ENCODE assay signal across 21 cellular contexts in the genomic region with DNA sequence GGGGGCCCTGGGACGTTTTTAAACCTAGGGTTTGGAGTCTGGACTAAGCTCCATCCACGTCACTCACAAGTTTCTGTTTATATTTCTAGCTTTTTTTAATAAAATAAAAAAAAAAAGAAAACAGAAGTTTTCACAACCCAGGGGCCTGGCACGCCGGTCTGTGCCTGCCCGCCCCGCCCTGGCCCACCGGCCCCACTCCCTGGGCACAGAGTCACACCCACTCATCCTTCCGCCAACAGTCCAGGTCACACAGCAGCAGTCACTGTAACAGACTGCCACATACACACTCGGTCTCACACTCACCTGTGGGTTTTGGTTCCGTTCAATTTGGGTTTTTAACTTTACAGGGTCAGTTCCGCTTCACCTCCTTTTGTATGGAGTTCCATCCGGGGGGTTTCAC. TPM values are rescaled to one million over a fixed set of nuclear protein-coding genes. Genes with fewer than 3 reads are reported as not detected.
DNase-seq lines count a peak whose midpoint lies in the region; ATAC-seq and TF ChIP-seq lines count a peak whose summit lies in the region.
"Had no signal": no experiment of that assay in that cellular context is flagged by ENCODE, and none has a peak within 500 bp of the region (broad histone marks: within the 10 kb centered on the region; RNA-seq: fewer than 3 reads in every experiment).

No MANE protein-coding gene starts in this region.

- TF ChIP-seq CTCF in MM.1S (IDR thresholded peaks at IDR 0.05; ENCODE audit: low read length) = no peak
- no peak for TF ChIP-seq CTCF in lower lobe of right lung (IDR thresholded peaks at IDR 0.05)
- TF ChIP-seq CTCF in nephron progenitor cell (IDR thresholded peaks at IDR 0.05) = no peak

- no peaks in the 10 kb centered on the region for H3K9me3 ChIP-seq in MM.1S (replicated peaks; ENCODE audit: insufficient read depth, low read length)
- no peaks in the 10 kb centered on the region for H3K9me3 ChIP-seq in lower lobe of right lung
- H3K9me3 ChIP-seq: A549, gastrocnemius medialis, upper lobe of left lung had no signal

- no peaks in the 10 kb centered on the region for H4K20me1 ChIP-seq in MM.1S (ENCODE audit: insufficient read depth, low read length)

- peak overlapping the region; percentile 13 for H3K27ac Mint-ChIP-seq in activated naive CD4-positive, alpha-beta T cell treated with anti-CD3 and anti-CD28 coated beads, Interleukin-2, amount 50 U/mL, for 24 hours
- no peak overlapping the region for H3K27ac Mint-ChIP-seq in activated naive CD4-positive, alpha-beta T cell treated with anti-CD3 and anti-CD28 coated beads, Interleukin-2, amount 10 ng/mL, durations not matched to agents 7 days and 5 days
- no peak overlapping the region for H3K27ac Mint-ChIP-seq in nephron progenitor cell
- H3K27ac Mint-ChIP-seq: GM23338; stimulated activated naive B cell treated with anti-CD40 and anti-IgM and Interleukin-4, amounts not matched to agents 10 μg/mL and 1 μg/mL and 100 μg/mL, for 72 hours had no signal

- intact Hi-C loops in lower lobe of right lung (cut with DNase I) (no loop called here), sciatic nerve (cut with DNase I) (no loop called here)

- peaks cover 33% of the 10 kb centered on the region for H3F3A ChIP-seq in MM.1S (ENCODE audit: insufficient read depth, low read length)

- H3K27me3 Mint-ChIP-seq in activated naive CD4-positive, alpha-beta T cell treated with anti-CD3 and anti-CD28 coated beads, Interleukin-2, amount 50 U/mL, for 24 hours = no peaks in the 10 kb centered on the region
- peaks cover 5% of the 10 kb centered on the region for H3K27me3 Mint-ChIP-seq in activated naive CD4-positive, alpha-beta T cell treated with anti-CD3 and anti-CD28 coated beads, Interleukin-2, amount 10 ng/mL, durations not matched to agents 7 days and 5 days
- peaks cover 36% of the 10 kb centered on the region for H3K27me3 Mint-ChIP-seq in nephron progenitor cell (ENCODE audit: low read depth, poor library complexity)

- no peaks in the 10 kb centered on the region for H3K9me3 Mint-ChIP-seq in activated naive CD4-positive, alpha-beta T cell treated with anti-CD3 and anti-CD28 coated beads, Interleukin-2, amount 50 U/mL, for 24 hours
- H3K9me3 Mint-ChIP-seq in activated naive CD4-positive, alpha-beta T cell treated with anti-CD3 and anti-CD28 coated beads, Interleukin-2, amount 10 ng/mL, durations not matched to agents 7 days and 5 days = no peaks in the 10 kb centered on the region
- H3K9me3 Mint-ChIP-seq in nephron progenitor cell = no peaks in the 10 kb centered on the region
- H3K9me3 Mint-ChIP-seq: activated T-cell treated with anti-CD3 and anti-CD28 coated beads, Interleukin-2, amount 50 U/mL, for 4 hours; CD4-positive, CD25-positive, alpha-beta regulatory T cell; GM23338; stimulated activated naive B cell treated with anti-CD40 and anti-IgM and Interleukin-4, amounts not matched to agents 10 μg/mL and 1 μg/mL and 100 μg/mL, for 72 hours had no signal

- peak overlapping the region; percentile 48 for H3K4me3 ChIP-seq in MM.1S (ENCODE audit: low read length)
- no peak overlapping the region for H3K4me3 ChIP-seq in lower lobe of right lung
- H3K4me3 ChIP-seq: A549, gastrocnemius medialis, hepatocyte, upper lobe of left lung had no signal

- H3K4me1 Mint-ChIP-seq in activated naive CD4-positive, alpha-beta T cell treated with anti-CD3 and anti-CD28 coated beads, Interleukin-2, amount 50 U/mL, for 24 hours = peaks cover 4% of the 10 kb centered on the region
- peaks cover 5% of the 10 kb centered on the region for H3K4me1 Mint-ChIP-seq in activated naive CD4-positive, alpha-beta T cell treated with anti-CD3 and anti-CD28 coated beads, Interleukin-2, amount 10 ng/mL, durations not matched to agents 7 days and 5 days
- peaks cover 22% of the 10 kb centered on the region for H3K4me1 Mint-ChIP-seq in nephron progenitor cell

- H3K27me3 ChIP-seq in MM.1S (replicated peaks; ENCODE audit: insufficient read depth, low read length) (no peaks in the 10 kb centered on the region), lower lobe of right lung (ENCODE audit: low read depth) (peaks cover 12% of the 10 kb centered on the region)
- H3K27me3 ChIP-seq: upper lobe of left lung had no signal

- DNase-seq in activated naive CD4-positive, alpha-beta T cell treated with anti-CD3 and anti-CD28 coated beads, Interleukin-2, amount 10 ng/mL, durations not matched to agents 7 days and 5 days = no peak
- DNase-seq in MM.1S (no peak), lower lobe of right lung (peak; percentile 23), sciatic nerve (ENCODE audit: low spot score) (peak; percentile 48), AG20443 (ENCODE audit: low spot score) (no peak), nephron progenitor cell (no peak), kidney glomerular epithelial cell (lab: John Stamatoyannopoulos, UW) (no peak)
- DNase-seq: mesendoderm; NCI-H2081 treated with DMSO at 0.1 percent for 48 hours; stimulated activated naive B cell treated with anti-CD40 and anti-IgM and Interleukin-4, amounts not matched to agents 10 μg/mL and 1 μg/mL and 100 μg/mL, for 72 hours had no signal

- H3K4me1 ChIP-seq in MM.1S (ENCODE audit: low read length) = peaks cover 47% of the 10 kb centered on the region
- H3K4me1 ChIP-seq in lower lobe of right lung = peaks cover 12% of the 10 kb centered on the region
- H3K4me1 ChIP-seq: A549 had no signal

- H2AFZ ChIP-seq in MM.1S (ENCODE audit: low read length) = peak overlapping the region; percentile 34
- H2AFZ ChIP-seq: GM23338, hepatocyte had no signal

- peak overlapping the region; percentile 95 for H3K4me2 ChIP-seq in MM.1S (ENCODE audit: low read depth, low read length)
- H3K4me2 ChIP-seq: hepatocyte had no signal

- H3K36me3 ChIP-seq in MM.1S (replicated peaks; ENCODE audit: insufficient read depth, low read length) = no peaks in the 10 kb centered on the region
- H3K36me3 ChIP-seq in lower lobe of right lung = peaks cover 4% of the 10 kb centered on the region
- H3K36me3 ChIP-seq: gastrocnemius medialis had no signal

- H3K27ac ChIP-seq in MM.1S (ENCODE audit: low read length) (peak overlapping the region; percentile 81; the same call in 1 of the 2 replicates), lower lobe of right lung (no peak overlapping the region)
- H3K27ac ChIP-seq: gastrocnemius medialis, hepatocyte had no signal

- H3K9ac ChIP-seq in MM.1S (ENCODE audit: low read length) = peak overlapping the region; percentile 49; the same call in 1 of the 2 replicates

- ATAC-seq in lower lobe of right lung (no peak), sciatic nerve (no peak)

- no peaks in the 10 kb centered on the region for H3K9me2 ChIP-seq in MM.1S (replicated peaks; ENCODE audit: insufficient read depth, low read length)

- CTCF ChIA-PET in activated naive CD4-positive, alpha-beta T cell treated with anti-CD3 and anti-CD28 coated beads, Interleukin-2, amount 10 ng/mL, durations not matched to agents 7 days and 5 days (lab: Charles Lee) = no interaction called here

- no peaks in the 10 kb centered on the region for H3K36me3 Mint-ChIP-seq in activated naive CD4-positive, alpha-beta T cell treated with anti-CD3 and anti-CD28 coated beads, Interleukin-2, amount 50 U/mL, for 24 hours
- H3K36me3 Mint-ChIP-seq in activated naive CD4-positive, alpha-beta T cell treated with anti-CD3 and anti-CD28 coated beads, Interleukin-2, amount 10 ng/mL, durations not matched to agents 7 days and 5 days = no peaks in the 10 kb centered on the region
- peaks cover 4% of the 10 kb centered on the region for H3K36me3 Mint-ChIP-seq in nephron progenitor cell (ENCODE audit: low read depth)
- H3K36me3 Mint-ChIP-seq: CD4-positive, CD25-positive, alpha-beta regulatory T cell; stimulated activated naive B cell treated with anti-CD40 and anti-IgM and Interleukin-4, amounts not matched to agents 10 μg/mL and 1 μg/mL and 100 μg/mL, for 72 hours had no signal

- no peak overlapping the region for H3K4me3 Mint-ChIP-seq in activated naive CD4-positive, alpha-beta T cell treated with anti-CD3 and anti-CD28 coated beads, Interleukin-2, amount 50 U/mL, for 24 hours
- no peak overlapping the region for H3K4me3 Mint-ChIP-seq in activated naive CD4-positive, alpha-beta T cell treated with anti-CD3 and anti-CD28 coated beads, Interleukin-2, amount 10 ng/mL, durations not matched to agents 7 days and 5 days
- no peak overlapping the region for H3K4me3 Mint-ChIP-seq in nephron progenitor cell
- H3K4me3 Mint-ChIP-seq: activated T-cell treated with anti-CD3 and anti-CD28 coated beads, Interleukin-2, amount 50 U/mL, for 4 hours; CD4-positive, CD25-positive, alpha-beta regulatory T cell; stimulated activated naive B cell treated with anti-CD40 and anti-IgM and Interleukin-4, amounts not matched to agents 10 μg/mL and 1 μg/mL and 100 μg/mL, for 72 hours had no signal

- H3K79me2 ChIP-seq in MM.1S (ENCODE audit: low read length) = no peaks in the 10 kb centered on the region
- H3K79me2 ChIP-seq: hepatocyte had no signal

RNA-seq across cellular contexts. Expression of gene ACR, which starts 5.3 kb away (rescaled TPM):
- total RNA-seq in lower lobe of right lung (0.62 TPM), sciatic nerve (1.5 TPM)
- total RNA-seq: activated T-cell treated with anti-CD3 and anti-CD28 coated beads, Interleukin-2, amount 50 U/mL, for 4 hours; CD4-positive, CD25-positive, alpha-beta regulatory T cell; Daoy; fibroblast of lung; gastrocnemius medialis; GM23338; hepatocyte; myocyte had no signal

RNA-seq across cellular contexts. Expression of gene RABL2B, which starts 50.8 kb away (rescaled TPM):
- 46.3 TPM for total RNA-seq in lower lobe of right lung
- 32.6 TPM for total RNA-seq in sciatic nerve

Comparison
In these comparisons a context has a peak if more than half of its experiments do, and no peak if none do; other contexts are left out.
1. DNase-seq: peak in lower lobe of right lung (single experiment) and sciatic nerve (single experiment); none in activated naive CD4-positive, alpha-beta T cell treated with anti-CD3 and anti-CD28 coated beads, Interleukin-2, amount 10 ng/mL, durations not matched to agents 7 days and 5 days (single experiment), MM.1S (single experiment), AG20443 (single experiment), nephron progenitor cell (single experiment) and kidney glomerular epithelial cell (single experiment).